ENCODE assay signal across 9 cellular contexts in genomic region chr11:116276051-116277044, GRCh38.
DNase-seq lines count a peak whose midpoint lies in the region; ATAC-seq, FAIRE-seq and TF ChIP-seq lines count a peak whose summit lies in the region.
"Had no signal": no experiment of that assay in that cellular context is flagged by ENCODE, and none has a peak within 500 bp of the region (broad histone marks: within the 10 kb centered on the region; RNA-seq: fewer than 3 reads in every experiment).

No MANE protein-coding gene starts in this region.

- no peaks in the 10 kb centered on the region for H3F3A ChIP-seq in smooth muscle cell (ENCODE audit: low read depth)

- POLR2A ChIA-PET in GM12878 (lab: Charles Lee): no interaction called here

- H3K4me1 ChIP-seq in ES-I3 (ENCODE audit: insufficient read depth, low read length): no peaks in the 10 kb centered on the region
- H3K4me1 ChIP-seq in HAP-1: no peaks in the 10 kb centered on the region
- no peaks in the 10 kb centered on the region for H3K4me1 ChIP-seq in GM12878 (ENCODE audit: control insufficient read depth, insufficient read depth, low read length)
- peaks cover 1% of the 10 kb centered on the region; the same call in 1 of the 2 replicates for H3K4me1 ChIP-seq in iPS DF 6.9 (ENCODE audit: control insufficient read depth, insufficient read depth, low read length)
- H3K4me1 ChIP-seq in smooth muscle cell (ENCODE audit: low read depth): no peaks in the 10 kb centered on the region

- ATAC-seq in GM12878: peak; percentile 97

- H3K27me3 ChIP-seq in HAP-1 (ENCODE audit: low read depth): no peaks in the 10 kb centered on the region
- no peaks in the 10 kb centered on the region; a peak in 1 of 4 replicates for H3K27me3 ChIP-seq in GM12878 (replicated peaks in 1 of 2; ENCODE audit: control insufficient read depth in 2 of 2, insufficient read depth in 2 of 2, low read length in 1 of 2)
- no peaks in the 10 kb centered on the region for H3K27me3 ChIP-seq in iPS DF 6.9 (ENCODE audit: control insufficient read depth, insufficient read depth, low read length)
- H3K27me3 ChIP-seq in smooth muscle cell (ENCODE audit: low read depth): peaks cover 7% of the 10 kb centered on the region

- SMC1A ChIA-PET in GM12878 (lab: Charles Lee; ENCODE audit: uncharacterized antibody, unreplicated experiment): no interaction called here

- no peaks in the 10 kb centered on the region for H4K20me1 ChIP-seq in GM12878 (ENCODE audit: control insufficient read depth, insufficient read depth)
- H4K20me1 ChIP-seq in smooth muscle cell (ENCODE audit: low read depth): no peaks in the 10 kb centered on the region

- peak overlapping the region; percentile 21; the same call in 1 of the 2 replicates for H3K4me3 ChIP-seq in HAP-1
- H3K4me3 ChIP-seq in NB4 (ENCODE audit: low read depth, low read length): no peak overlapping the region
- no peak overlapping the region for H3K4me3 ChIP-seq in GM12878
- peak overlapping the region; percentile 40; the same call in 1 of the 2 replicates for H3K4me3 ChIP-seq in iPS DF 6.9 (ENCODE audit: low read length)
- peak overlapping the region; percentile 44 for H3K4me3 ChIP-seq in smooth muscle cell

- H3K9me3 ChIP-seq in ES-I3 (ENCODE audit: control insufficient read depth, insufficient read depth, low read length) (no peaks in the 10 kb centered on the region), HAP-1 (no peaks in the 10 kb centered on the region), GM12878 (replicated peaks; ENCODE audit: control insufficient read depth, insufficient read depth, low read length) (no peaks in the 10 kb centered on the region), iPS DF 6.9 (ENCODE audit: control insufficient read depth, insufficient read depth, low read length) (no peaks in the 10 kb centered on the region), smooth muscle cell (replicated peaks; ENCODE audit: low read depth) (no peaks in the 10 kb centered on the region)

- no peaks in the 10 kb centered on the region for H3K79me2 ChIP-seq in GM12878 (ENCODE audit: control insufficient read depth, insufficient read depth, low read length)
- no peaks in the 10 kb centered on the region for H3K79me2 ChIP-seq in smooth muscle cell (ENCODE audit: low read depth)

- WGBS in GM12878 (ENCODE audit: insufficient coverage, insufficient replicate concordance, low lambda C conversion rate, missing lambda C conversion rate): 30% methylated on average over 38 of the region's 40 CpGs
- no CpG with 5 or more reads among the region's 40 CpGs for WGBS in iPS DF 6.9 (ENCODE audit: insufficient coverage, insufficient read length)
- WGBS in smooth muscle cell (ENCODE audit: low lambda C conversion rate): 40% methylated on average over 40 of the region's 40 CpGs

- in situ Hi-C loops in HAP-1 (cut with MboI; ENCODE audit: low sequenced_read_pairs) (no loop called here), GM12878 (cut with MboI) (loop anchor here (5.0 kb wide), 1 partner anchor 944 kb away; no protein-coding TSS in a partner anchor)

- H3K36me3 ChIP-seq in ES-I3 (ENCODE audit: insufficient read depth, low read length): no peaks in the 10 kb centered on the region
- H3K36me3 ChIP-seq in HAP-1 (replicated peaks): no peaks in the 10 kb centered on the region
- no peaks in the 10 kb centered on the region for H3K36me3 ChIP-seq in GM12878 (ENCODE audit: control insufficient read depth in 2 of 2, insufficient read depth in 2 of 2, low read length in 1 of 2)
- no peaks in the 10 kb centered on the region for H3K36me3 ChIP-seq in iPS DF 6.9 (ENCODE audit: control insufficient read depth, insufficient read depth, low read length)
- no peaks in the 10 kb centered on the region for H3K36me3 ChIP-seq in smooth muscle cell (ENCODE audit: low read depth)

- RAD21 ChIA-PET in GM12878 (lab: Charles Lee; ENCODE audit: unreplicated experiment): no interaction called here

- no peak for TF ChIP-seq POLR2A in NB4 (IDR thresholded peaks at IDR 0.05; ENCODE audit: extremely low read depth, insufficient read length)
- TF ChIP-seq POLR2A in GM12878 (IDR thresholded peaks at IDR 0.05; ENCODE audit: low read depth, low read length): no peak

- TF ChIP-seq EP300 in GM12878 (IDR thresholded peaks at IDR 0.05; ENCODE audit: borderline replicate concordance in 1 of 2, control insufficient read depth in 1 of 2, low read depth in 2 of 2, low read length in 2 of 2): no peak

- TF ChIP-seq CTCF in NB4 (IDR thresholded peaks at IDR 0.05; ENCODE audit: low read depth, low read length) (peak; percentile 56), GM12878 (IDR thresholded peaks at IDR 0.05 in 2 of 3, conservative IDR thresholded peaks at IDR 0.05 in 1 of 3; ENCODE audit: control insufficient read depth in 2 of 3, extremely low read depth in 1 of 3, insufficient read depth in 1 of 3, low read depth in 3 of 3, low read length in 3 of 3) (peak; percentile 67 to 90 (median 87)), smooth muscle cell (IDR thresholded peaks at IDR 0.05; ENCODE audit: borderline replicate concordance, insufficient read depth, poor library complexity, severe bottlenecking) (peak; percentile 95)

- H2AFZ ChIP-seq in GM12878 (ENCODE audit: control insufficient read depth, low read depth, low read length) (no peak overlapping the region; the same call in 1 of the 2 replicates), smooth muscle cell (ENCODE audit: low read depth) (no peak overlapping the region)

- DNase-seq in HAP-1 (ENCODE audit: low spot score in 2 of 2): peak; percentile 26 to 86
- DNase-seq in NB4 (ENCODE audit: low read depth): peak; percentile 67
- peak; percentile 8 for DNase-seq in T1000 (lab: John Stamatoyannopoulos, UW)
- DNase-seq in GM12878 (ENCODE audit: low read depth, low spot score): no peak
- peak; percentile 75 for DNase-seq in iPS DF 6.9 (ENCODE audit: low read depth, low spot score)
- peak; percentile 31 for DNase-seq in smooth muscle cell (lab: John Stamatoyannopoulos, UW; ENCODE audit: unreplicated experiment)
- DNase-seq in SK-N-DZ (ENCODE audit: low spot score): no peak

- H3K9ac ChIP-seq in ES-I3 (ENCODE audit: low read depth, low read length) (peak overlapping the region; percentile 64), GM12878 (ENCODE audit: control insufficient read depth, insufficient read depth, low read length) (no peak overlapping the region), smooth muscle cell (ENCODE audit: low read depth) (no peak overlapping the region)

- peak; percentile 23 for FAIRE-seq in GM12878 (lab: Jason Lieb, UNC)
- FAIRE-seq: islet of Langerhans had no signal

- intact Hi-C loops in GM12878 (cut with micrococcal nuclease; ENCODE audit: unreplicated experiment): loop anchor here (1.0 to 10.0 kb wide), 6 partner anchors 284 to 952 kb away; no protein-coding TSS in a partner anchor

- CTCF ChIA-PET in GM12878 (lab: Yijun Ruan, JAX): interaction anchor here (1.1 kb wide), 1 partner anchor 951 kb away, joined by 6 read pairs; no protein-coding TSS in a partner anchor

- H3K27ac ChIP-seq in GM12878 (ENCODE audit: control insufficient read depth, insufficient read depth) (no peak overlapping the region), iPS DF 6.9 (ENCODE audit: low read length) (no peak overlapping the region), smooth muscle cell (ENCODE audit: low read depth) (no peak overlapping the region)

- BruUV-seq in GM12878 (replicated peaks; lab: Mats Ljungman, UMichigan): no TSS peak

- TF ChIP-seq RAD21 in GM12878 (IDR thresholded peaks at IDR 0.05; ENCODE audit: insufficient read depth, low read depth, low read length): peak; percentile 92

- H3K4me2 ChIP-seq in GM12878 (ENCODE audit: control insufficient read depth, insufficient read depth) (no peak overlapping the region), smooth muscle cell (peak overlapping the region; percentile 82)

TF ChIP-seq in GM12878, 131 proteins besides CTCF, POLR2A, EP300 and RAD21:
- TF ChIP-seq NR2F1 (conservative IDR thresholded peaks at IDR 0.05) (0 out of 2 replicates have a peak, but pooled peaks have one; percentile 20), ZBTB33 (IDR thresholded peaks at IDR 0.05) (peak; percentile 87), POU2F2 (IDR thresholded peaks at IDR 0.05; ENCODE audit: borderline replicate concordance, low read depth, low read length) (0 out of 3 replicates have a peak, but pooled peaks have one; percentile 31), YY1 (IDR thresholded peaks at IDR 0.05; ENCODE audit: low read depth, low read length) (peak; percentile 44; the same call in 1 of the 2 replicates), SMC3 (IDR thresholded peaks at IDR 0.05; ENCODE audit: borderline replicate concordance, low read length) (peak; percentile 90), HCFC1 (IDR thresholded peaks at IDR 0.05; ENCODE audit: low read length) (no peak)

Comparison
In these comparisons a context has a peak if more than half of its experiments do, and no peak if none do; other contexts are left out.
1. DNase-seq: peak in HAP-1 (2 of 2), NB4 (single experiment), T1000 (single experiment), iPS DF 6.9 (single experiment) and smooth muscle cell (single experiment); none in GM12878 (single experiment) and SK-N-DZ (single experiment).
2. H3K4me3 ChIP-seq: peak in HAP-1 (single experiment), iPS DF 6.9 (single experiment) and smooth muscle cell (single experiment); none in NB4 (single experiment) and GM12878 (single experiment).
3. Peak in every context shown above with its lines, with median percentiles within 50 percentile points of each other: CTCF ChIP-seq.